Comparison of ENCODE assay signal across 8 cellular contexts in the genomic region with DNA sequence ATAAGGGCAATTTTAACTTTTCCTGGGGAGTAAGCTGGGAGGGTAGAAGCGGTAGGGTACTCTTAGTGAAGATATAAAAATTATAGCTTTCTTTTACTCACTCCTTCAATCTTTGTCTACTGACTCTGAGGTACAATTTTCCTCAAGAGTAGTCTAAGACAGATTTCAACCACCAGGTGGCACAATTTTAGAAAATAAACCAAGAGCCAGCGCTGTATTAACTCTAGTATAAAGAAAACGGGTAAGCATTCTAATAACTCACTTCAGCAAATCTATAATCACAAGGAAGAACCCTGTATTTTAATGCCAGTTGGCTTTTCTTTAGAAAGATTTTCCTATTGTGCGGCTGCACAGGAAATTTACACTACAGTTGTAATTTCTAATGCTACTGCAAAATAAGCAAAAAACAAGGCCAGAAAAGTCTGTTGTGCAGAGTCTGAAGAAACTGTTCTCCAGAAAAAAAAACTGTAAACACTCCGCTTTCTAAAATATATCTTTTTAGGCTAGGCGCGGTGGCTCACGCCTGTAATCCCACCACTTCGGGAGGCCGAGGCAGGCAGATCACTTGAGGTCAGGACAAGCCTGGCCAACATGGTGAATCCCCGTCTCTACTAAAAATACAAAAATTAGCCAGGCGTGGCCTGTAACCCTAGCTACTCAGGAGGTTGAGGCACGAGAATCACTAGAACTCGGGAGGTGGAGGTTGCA. TPM values are rescaled to one million over a fixed set of nuclear protein-coding genes. Genes with fewer than 3 reads are reported as not detected.
DNase-seq lines count a peak whose midpoint lies in the region; ATAC-seq and TF ChIP-seq lines count a peak whose summit lies in the region.

No MANE protein-coding gene starts in this region.

- H3K4me1 ChIP-seq in endocrine pancreas (ENCODE audit: control insufficient read depth, insufficient read depth, low read length), result peaks cover 4% of the 10 kb centered on the region

- H3K4me1 Mint-ChIP-seq in natural killer cell treated with Interleukin-12 subunit alpha and Interleukin-12 subunit beta and Interleukin-15 and Interleukin-18, amount 100 ng/mL, for 72 hours (ENCODE audit: low read depth in 2 of 2), result peaks cover 52 to 55% of the 10 kb centered on the region in 2 donors

- H3K9me3 ChIP-seq in endocrine pancreas (ENCODE audit: control insufficient read depth, low read length), result no peaks in the 10 kb centered on the region

- peak overlapping the region; percentile 99 for H3K4me3 Mint-ChIP-seq in natural killer cell treated with Interleukin-12 subunit alpha and Interleukin-12 subunit beta and Interleukin-15 and Interleukin-18, amount 100 ng/mL, for 72 hours

- peak overlapping the region; percentile 92 to 98 for H3K27ac Mint-ChIP-seq in natural killer cell treated with Interleukin-12 subunit alpha and Interleukin-12 subunit beta and Interleukin-15 and Interleukin-18, amount 100 ng/mL, for 72 hours

- no peak overlapping the region for H3K9ac ChIP-seq in endocrine pancreas (ENCODE audit: control insufficient read depth, insufficient read depth, low read length)

- peak; percentile 18 for DNase-seq in activated CD4-positive, alpha-beta T cell treated with anti-CD3 and anti-CD28 coated beads for 48 hours
- DNase-seq in activated CD4-positive, alpha-beta T cell treated with anti-CD3 and anti-CD28 coated beads for 1 hour, result no peak
- DNase-seq in SW 1271 (lab: John Stamatoyannopoulos, UW) (peak; percentile 20 to 71), activated gamma-delta T cell (lab: John Stamatoyannopoulos, UW) (no peak)
- no peak for DNase-seq in natural killer cell treated with Interleukin-12 subunit alpha and Interleukin-12 subunit beta and Interleukin-15 and Interleukin-18, amount 100 ng/mL, for 72 hours (ENCODE audit: low spot score)

- no peaks in the 10 kb centered on the region for H3K27me3 Mint-ChIP-seq in natural killer cell treated with Interleukin-12 subunit alpha and Interleukin-12 subunit beta and Interleukin-15 and Interleukin-18, amount 100 ng/mL, for 72 hours

- peak; percentile 60 for TF ChIP-seq CTCF in LNCAP (IDR thresholded peaks at IDR 0.05)

- no peaks in the 10 kb centered on the region for H3K27me3 ChIP-seq in endocrine pancreas (ENCODE audit: control insufficient read depth, insufficient read depth, low read length)

- peak overlapping the region; percentile 64 for H3K4me3 ChIP-seq in endocrine pancreas (ENCODE audit: control insufficient read depth, insufficient read depth, low read length)

- no peak for ATAC-seq in natural killer cell treated with Interleukin-12 subunit alpha and Interleukin-12 subunit beta and Interleukin-15 and Interleukin-18, amount 100 ng/mL, for 72 hours
- no peak for ATAC-seq in HG02798 (IDR thresholded peaks at IDR 0.05; ENCODE audit: poor library complexity, unreplicated experiment)

- H3K36me3 Mint-ChIP-seq in natural killer cell treated with Interleukin-12 subunit alpha and Interleukin-12 subunit beta and Interleukin-15 and Interleukin-18, amount 100 ng/mL, for 72 hours, result peaks cover 5% of the 10 kb centered on the region

- no peaks in the 10 kb centered on the region for H3K9me3 Mint-ChIP-seq in natural killer cell treated with Interleukin-12 subunit alpha and Interleukin-12 subunit beta and Interleukin-15 and Interleukin-18, amount 100 ng/mL, for 72 hours

- H3K36me3 ChIP-seq in endocrine pancreas (ENCODE audit: control insufficient read depth, insufficient read depth, low read length), result no peaks in the 10 kb centered on the region

RNA-seq across cellular contexts. Expression of a gene that starts 1.9 kb away (rescaled TPM):
- total RNA-seq in natural killer cell treated with Interleukin-12 subunit alpha and Interleukin-12 subunit beta and Interleukin-15 and Interleukin-18, amount 100 ng/mL, for 72 hours, result 100 to 1,000 TPM in 1 of 2 donors, 10 to 100 TPM in 1; 85.4 to 145 TPM

RNA-seq across cellular contexts. Expression of a gene that starts 2.2 kb away (rescaled TPM):
- 10 to 100 TPM; 27.9 to 49.5 TPM for total RNA-seq in natural killer cell treated with Interleukin-12 subunit alpha and Interleukin-12 subunit beta and Interleukin-15 and Interleukin-18, amount 100 ng/mL, for 72 hours

RNA-seq across cellular contexts. Expression of a gene that starts 30.8 kb away (rescaled TPM):
- total RNA-seq in natural killer cell treated with Interleukin-12 subunit alpha and Interleukin-12 subunit beta and Interleukin-15 and Interleukin-18, amount 100 ng/mL, for 72 hours, result 10 to 100 TPM; 24.5 to 29.1 TPM

Comparison
In these comparisons a context has a peak if more than half of its experiments do, and no peak if none do; other contexts are left out.
1. DNase-seq: peak in activated CD4-positive, alpha-beta T cell treated with anti-CD3 and anti-CD28 coated beads for 48 hours (single experiment) and SW 1271 (2 of 2); none in activated CD4-positive, alpha-beta T cell treated with anti-CD3 and anti-CD28 coated beads for 1 hour (single experiment), natural killer cell treated with Interleukin-12 subunit alpha and Interleukin-12 subunit beta and Interleukin-15 and Interleukin-18, amount 100 ng/mL, for 72 hours (single experiment) and activated gamma-delta T cell (single experiment).